In the genomic region with DNA sequence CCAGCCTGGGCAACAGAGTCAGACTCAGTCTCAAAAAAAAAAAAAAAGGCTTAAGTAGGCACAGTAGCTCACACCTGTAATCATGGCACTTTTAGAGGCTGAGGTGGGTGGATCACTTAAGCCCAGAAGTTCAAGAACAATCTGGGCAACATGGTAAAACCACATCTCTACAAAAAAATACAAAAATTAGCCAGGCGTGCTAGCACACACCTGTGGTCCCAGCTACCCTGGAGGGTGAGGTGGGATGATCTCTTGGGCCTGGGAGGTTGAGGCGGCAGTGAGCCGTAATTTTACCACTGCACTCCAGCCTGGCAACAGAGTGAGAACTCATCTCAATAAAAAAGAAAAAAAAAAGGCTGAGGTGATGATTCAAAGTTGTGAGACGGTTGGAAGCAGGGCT, we compare ENCODE assay signal across 10 cellular contexts.
"Had no signal": no experiment of that assay in that cellular context is flagged by ENCODE, and none has a peak within 500 bp of the region (broad histone marks: within the 10 kb centered on the region; RNA-seq: fewer than 3 reads in every experiment).

No MANE protein-coding gene starts in this region.

- H3K4me3 Mint-ChIP-seq: activated CD4-positive, alpha-beta memory T cell treated with anti-CD3 and anti-CD28 coated beads, Interleukin-2, amount 10 ng/mL, durations not matched to agents 7 days and 5 days; activated CD4-positive, alpha-beta T cell treated with anti-CD3 and anti-CD28 coated beads for 36 hours had no signal

- H3K9me3 ChIP-seq: gastroesophageal sphincter, thyroid gland had no signal

- H3K27me3 Mint-ChIP-seq: activated CD4-positive, alpha-beta memory T cell treated with anti-CD3 and anti-CD28 coated beads, Interleukin-2, amount 10 ng/mL, durations not matched to agents 7 days and 5 days; activated CD4-positive, alpha-beta T cell treated with anti-CD3 and anti-CD28 coated beads for 36 hours; naive B cell had no signal

- H3K27ac Mint-ChIP-seq: activated CD4-positive, alpha-beta memory T cell treated with anti-CD3 and anti-CD28 coated beads, Interleukin-2, amount 10 ng/mL, durations not matched to agents 7 days and 5 days; activated CD4-positive, alpha-beta T cell treated with anti-CD3 and anti-CD28 coated beads for 36 hours had no signal

- H3K4me1 ChIP-seq: gastroesophageal sphincter, parathyroid adenoma, thyroid gland had no signal

- H3K79me2 ChIP-seq: parathyroid adenoma had no signal

- H3K4me3 ChIP-seq: gastroesophageal sphincter, thyroid gland had no signal

- DNase-seq: activated CD4-positive, alpha-beta memory T cell treated with anti-CD3 and anti-CD28 coated beads, Interleukin-2, amount 10 ng/mL, durations not matched to agents 7 days and 5 days; activated CD4-positive, alpha-beta T cell treated with anti-CD3 and anti-CD28 coated beads for 36 hours; activated CD8-positive, alpha-beta memory T cell treated with anti-CD3 and anti-CD28 coated beads, Interleukin-2, amount 50 U/mL, for 4 hours; activated naive CD4-positive, alpha-beta T cell; naive B cell; stimulated activated CD4-positive, alpha-beta T cell treated with anti-CD3 and anti-CD28 coated beads, Interleukin-1b, Interleukin-23, amount 100 ng/mL, for 48 hours; thyroid gland had no signal

- ATAC-seq: activated CD4-positive, alpha-beta T cell treated with anti-CD3 and anti-CD28 coated beads for 36 hours; gastroesophageal sphincter had no signal

- H3K27me3 ChIP-seq: gastroesophageal sphincter, thyroid gland had no signal

- H3K36me3 ChIP-seq: thyroid gland had no signal

- H3K27ac ChIP-seq: gastroesophageal sphincter, parathyroid adenoma, thyroid gland, VCaP had no signal
